ENCODE assay signal across 27 cellular contexts in genomic region chr18:78271790-78272189, GRCh38.
"Had no signal": no experiment of that assay in that cellular context is flagged by ENCODE, and none has a peak within 500 bp of the region (broad histone marks: within the 10 kb centered on the region; RNA-seq: fewer than 3 reads in every experiment).

No MANE protein-coding gene starts in this region.

- H3K27ac ChIP-seq: esophagus squamous epithelium, heart right ventricle, neural progenitor cell, parathyroid adenoma, stomach, thyroid gland, vagina had no signal

- H3K9me3 ChIP-seq: thyroid gland, vagina had no signal

- H2AFZ ChIP-seq: neural progenitor cell, parathyroid adenoma had no signal

- H3K9ac ChIP-seq: neural progenitor cell, parathyroid adenoma had no signal

- H3K27me3 ChIP-seq: esophagus squamous epithelium, heart right ventricle, neural progenitor cell, stomach, thyroid gland, vagina had no signal

- ATAC-seq: effector memory CD8-positive, alpha-beta T cell; heart right ventricle; left colon; naive thymus-derived CD4-positive, alpha-beta T cell; sciatic nerve; stimulated activated effector memory CD8-positive, alpha-beta T cell treated with anti-CD3 and anti-CD28 coated beads, Interleukin-12 subunit alpha, Interleukin-12 subunit beta, amount 100 ng/mL, for 72 hours had no signal

- H3K36me3 ChIP-seq: esophagus squamous epithelium, heart right ventricle, neural progenitor cell, stomach, thyroid gland, vagina had no signal

- H3K4me3 ChIP-seq: esophagus squamous epithelium, heart right ventricle, lung, neural progenitor cell, stomach, thyroid gland, vagina had no signal

- H3K79me2 ChIP-seq: parathyroid adenoma had no signal

- H3K4me1 ChIP-seq: esophagus squamous epithelium, heart right ventricle, neural progenitor cell, parathyroid adenoma, stomach, thyroid gland, vagina had no signal

- DNase-seq: cortex of kidney; effector memory CD8-positive, alpha-beta T cell; erythroblast; esophagus squamous epithelium; foreskin melanocyte; glutamatergic neuron; heart right ventricle; hippocampal formation; immature natural killer cell; islet precursor cell; kidney glomerular epithelial cell; left colon; mesenchymal stem cell; midbrain; naive thymus-derived CD4-positive, alpha-beta T cell; stimulated activated CD4-positive, alpha-beta T cell treated with anti-CD3 and anti-CD28 coated beads, Interleukin-2, amount 100 ng/mL, for 24 hours; stimulated activated CD4-positive, alpha-beta T cell treated with anti-CD3 and anti-CD28 coated beads, Interleukin-4, amount 100 ng/mL, for 24 hours; stimulated activated naive CD4-positive, alpha-beta T cell treated with Interleukin-2 at 50 U/mL for 16 hours; stomach; thyroid gland; trophoblast cell had no signal

- H3K4me2 ChIP-seq: neural progenitor cell had no signal
